8 cellular contexts compared by ENCODE assay signal in the genomic region with DNA sequence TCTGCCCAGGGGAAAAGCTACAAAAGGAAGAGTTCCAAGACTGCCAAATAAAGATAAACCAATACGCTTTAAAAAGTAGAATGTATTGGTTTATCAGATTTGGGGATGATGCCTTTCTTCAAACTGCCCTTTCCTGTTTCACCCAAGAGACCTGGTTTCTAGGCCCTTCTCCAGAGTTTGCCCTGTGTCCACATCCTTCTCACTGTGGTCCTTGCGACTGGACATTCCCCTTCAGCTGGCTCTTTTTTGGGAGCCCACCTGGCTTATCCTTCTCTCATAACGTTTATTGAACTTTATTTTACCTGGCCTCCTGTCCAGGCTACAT. TPM values are rescaled to one million over a fixed set of nuclear protein-coding genes. Genes with fewer than 3 reads are reported as not detected.
A peak's percentile ranks its signal among the peaks of the same experiment; 100 is the strongest.
DNase-seq lines count a peak whose midpoint lies in the region; ATAC-seq and TF ChIP-seq lines count a peak whose summit lies in the region.

No MANE protein-coding gene starts in this region.

- no peaks in the 10 kb centered on the region for H3K4me1 ChIP-seq in HEK293 (ENCODE audit: control insufficient read depth, insufficient read depth, low read length)

- peak overlapping the region; percentile 75 for H3K4me3 ChIP-seq in HEK293 (ENCODE audit: low read depth, low read length)
- peak overlapping the region; percentile 98 for H3K4me3 ChIP-seq in iPS-11a (ENCODE audit: low read depth, low read length)

- intact Hi-C loops in activated T-helper 1 cell treated with anti-CD3 and anti-CD28 coated beads, Interleukin-12 subunit alpha, Interleukin-12 subunit beta, Interleukin-2, Interleukin-4 antibody, amounts not matched to agents 30 ng/mL and 10 ng/mL and 1 ng/mL, durations not matched to agents 14 hours and 24 hours and 36 hours (cut with micrococcal nuclease): loop anchor here (1.0 to 5.0 kb wide), 8 partner anchors 17 to 1496 kb away; partner anchors contain the start of genes CPT2, MAGOH, NDC1 and ORC1

- no peak for TF ChIP-seq CTCF in HEK293 (tag by site-specific recombination; IDR thresholded peaks at IDR 0.05)

- peaks cover 30% of the 10 kb centered on the region for H3K4me1 Mint-ChIP-seq in activated T-helper 1 cell treated with anti-CD3 and anti-CD28 coated beads, Interleukin-12 subunit alpha, Interleukin-12 subunit beta, Interleukin-2, Interleukin-4 antibody, amounts not matched to agents 30 ng/mL and 10 ng/mL and 1 ng/mL, durations not matched to agents 14 hours and 24 hours and 36 hours (ENCODE audit: low read depth)
- H3K4me1 Mint-ChIP-seq in stimulated activated effector memory CD8-positive, alpha-beta T cell treated with anti-CD3 and anti-CD28 coated beads, Interleukin-12 subunit alpha, Interleukin-12 subunit beta, amount 100 ng/mL, for 72 hours: peaks cover 15% of the 10 kb centered on the region

- ATAC-seq in stimulated activated effector memory CD8-positive, alpha-beta T cell treated with anti-CD3 and anti-CD28 coated beads, Interleukin-12 subunit alpha, Interleukin-12 subunit beta, amount 100 ng/mL, for 72 hours: no peak
- no peak for ATAC-seq in GM21717 (IDR thresholded peaks at IDR 0.05; ENCODE audit: unreplicated experiment)
- ATAC-seq in HG02852 (IDR thresholded peaks at IDR 0.05; ENCODE audit: unreplicated experiment): no peak

- H3K27ac Mint-ChIP-seq in activated T-helper 1 cell treated with anti-CD3 and anti-CD28 coated beads, Interleukin-12 subunit alpha, Interleukin-12 subunit beta, Interleukin-2, Interleukin-4 antibody, amounts not matched to agents 30 ng/mL and 10 ng/mL and 1 ng/mL, durations not matched to agents 14 hours and 24 hours and 36 hours: peak overlapping the region; percentile 97
- H3K27ac Mint-ChIP-seq in stimulated activated effector memory CD8-positive, alpha-beta T cell treated with anti-CD3 and anti-CD28 coated beads, Interleukin-12 subunit alpha, Interleukin-12 subunit beta, amount 100 ng/mL, for 72 hours: peak overlapping the region; percentile 97

- POLR2A ChIA-PET in HEK293 (lab: Yijun Ruan, JAX): interaction anchor here (0.6 kb wide), 1 partner anchor 1149 kb away, joined by 4 read pairs; no protein-coding TSS in a partner anchor

- no peaks in the 10 kb centered on the region for H3K9me3 ChIP-seq in HEK293 (ENCODE audit: control insufficient read depth, insufficient read depth, low read depth, low read length)

- H3K27ac ChIP-seq in HEK293 (ENCODE audit: extremely low read depth, low read depth, low read length): peak overlapping the region; percentile 74

- H3K4me3 Mint-ChIP-seq in activated T-helper 1 cell treated with anti-CD3 and anti-CD28 coated beads, Interleukin-12 subunit alpha, Interleukin-12 subunit beta, Interleukin-2, Interleukin-4 antibody, amounts not matched to agents 30 ng/mL and 10 ng/mL and 1 ng/mL, durations not matched to agents 14 hours and 24 hours and 36 hours: peak overlapping the region; percentile 90
- peak overlapping the region; percentile 85 for H3K4me3 Mint-ChIP-seq in stimulated activated effector memory CD8-positive, alpha-beta T cell treated with anti-CD3 and anti-CD28 coated beads, Interleukin-12 subunit alpha, Interleukin-12 subunit beta, amount 100 ng/mL, for 72 hours

- CTCF ChIA-PET in HEK293 (lab: Yijun Ruan, JAX): no interaction called here

- no peaks in the 10 kb centered on the region for H3K9me3 Mint-ChIP-seq in activated T-helper 1 cell treated with anti-CD3 and anti-CD28 coated beads, Interleukin-12 subunit alpha, Interleukin-12 subunit beta, Interleukin-2, Interleukin-4 antibody, amounts not matched to agents 30 ng/mL and 10 ng/mL and 1 ng/mL, durations not matched to agents 14 hours and 24 hours and 36 hours
- H3K9me3 Mint-ChIP-seq in stimulated activated effector memory CD8-positive, alpha-beta T cell treated with anti-CD3 and anti-CD28 coated beads, Interleukin-12 subunit alpha, Interleukin-12 subunit beta, amount 100 ng/mL, for 72 hours: no peaks in the 10 kb centered on the region

- peaks cover 5% of the 10 kb centered on the region for H3K36me3 Mint-ChIP-seq in activated T-helper 1 cell treated with anti-CD3 and anti-CD28 coated beads, Interleukin-12 subunit alpha, Interleukin-12 subunit beta, Interleukin-2, Interleukin-4 antibody, amounts not matched to agents 30 ng/mL and 10 ng/mL and 1 ng/mL, durations not matched to agents 14 hours and 24 hours and 36 hours (ENCODE audit: low read depth)
- H3K36me3 Mint-ChIP-seq in stimulated activated effector memory CD8-positive, alpha-beta T cell treated with anti-CD3 and anti-CD28 coated beads, Interleukin-12 subunit alpha, Interleukin-12 subunit beta, amount 100 ng/mL, for 72 hours: peaks cover 21% of the 10 kb centered on the region

- H3K36me3 ChIP-seq in HEK293 (ENCODE audit: control insufficient read depth in 2 of 2, insufficient read depth in 1 of 2, low read length in 2 of 2): peaks cover 0 to 33% of the 10 kb centered on the region in 2 experiments; a peak in 1 of 3 replicates

- peaks cover 2% of the 10 kb centered on the region for H3K27me3 Mint-ChIP-seq in activated T-helper 1 cell treated with anti-CD3 and anti-CD28 coated beads, Interleukin-12 subunit alpha, Interleukin-12 subunit beta, Interleukin-2, Interleukin-4 antibody, amounts not matched to agents 30 ng/mL and 10 ng/mL and 1 ng/mL, durations not matched to agents 14 hours and 24 hours and 36 hours (ENCODE audit: insufficient read depth)

- no peak for DNase-seq in activated T-helper 1 cell treated with anti-CD3 and anti-CD28 coated beads, Interleukin-12 subunit alpha, Interleukin-12 subunit beta, Interleukin-2, Interleukin-4 antibody, amounts not matched to agents 30 ng/mL and 10 ng/mL and 1 ng/mL, durations not matched to agents 14 hours and 24 hours and 36 hours (ENCODE audit: low spot score)
- no peak for DNase-seq in stimulated activated effector memory CD8-positive, alpha-beta T cell treated with anti-CD3 and anti-CD28 coated beads, Interleukin-12 subunit alpha, Interleukin-12 subunit beta, amount 100 ng/mL, for 72 hours (ENCODE audit: low spot score in 2 of 2)
- DNase-seq in NCI-H2171 (lab: John Stamatoyannopoulos, UW) (no peak), LoVo (ENCODE audit: low spot score) (no peak)

TF ChIP-seq in HEK293, 187 proteins besides CTCF, POLR2A, EP300 and RAD21:
- TF ChIP-seq ZNF48 (tag by site-specific recombination; IDR thresholded peaks at IDR 0.05) (no peak), ZNF184 (tag by site-specific recombination; IDR thresholded peaks at IDR 0.05) (0 out of 2 replicates have a peak, but pooled peaks have one; percentile 3)
- TF ChIP-seq, protein P1, sequence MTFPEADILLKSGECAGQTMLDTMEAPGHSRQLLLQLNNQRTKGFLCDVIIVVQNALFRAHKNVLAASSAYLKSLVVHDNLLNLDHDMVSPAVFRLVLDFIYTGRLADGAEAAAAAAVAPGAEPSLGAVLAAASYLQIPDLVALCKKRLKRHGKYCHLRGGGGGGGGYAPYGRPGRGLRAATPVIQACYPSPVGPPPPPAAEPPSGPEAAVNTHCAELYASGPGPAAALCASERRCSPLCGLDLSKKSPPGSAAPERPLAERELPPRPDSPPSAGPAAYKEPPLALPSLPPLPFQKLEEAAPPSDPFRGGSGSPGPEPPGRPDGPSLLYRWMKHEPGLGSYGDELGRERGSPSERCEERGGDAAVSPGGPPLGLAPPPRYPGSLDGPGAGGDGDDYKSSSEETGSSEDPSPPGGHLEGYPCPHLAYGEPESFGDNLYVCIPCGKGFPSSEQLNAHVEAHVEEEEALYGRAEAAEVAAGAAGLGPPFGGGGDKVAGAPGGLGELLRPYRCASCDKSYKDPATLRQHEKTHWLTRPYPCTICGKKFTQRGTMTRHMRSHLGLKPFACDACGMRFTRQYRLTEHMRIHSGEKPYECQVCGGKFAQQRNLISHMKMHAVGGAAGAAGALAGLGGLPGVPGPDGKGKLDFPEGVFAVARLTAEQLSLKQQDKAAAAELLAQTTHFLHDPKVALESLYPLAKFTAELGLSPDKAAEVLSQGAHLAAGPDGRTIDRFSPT (tag by site-specific recombination; IDR thresholded peaks at IDR 0.05): no peak

RNA-seq across cellular contexts. Expression of gene CZIB, which starts 0.5 kb away (rescaled TPM):
- 43.6 and 45.2 TPM in 2 replicates for total RNA-seq in activated T-helper 1 cell treated with anti-CD3 and anti-CD28 coated beads, Interleukin-12 subunit alpha, Interleukin-12 subunit beta, Interleukin-2, Interleukin-4 antibody, amounts not matched to agents 30 ng/mL and 10 ng/mL and 1 ng/mL, durations not matched to agents 14 hours and 24 hours and 36 hours

RNA-seq across cellular contexts. Expression of gene MAGOH, which starts 17.4 kb away (rescaled TPM):
- total RNA-seq in activated T-helper 1 cell treated with anti-CD3 and anti-CD28 coated beads, Interleukin-12 subunit alpha, Interleukin-12 subunit beta, Interleukin-2, Interleukin-4 antibody, amounts not matched to agents 30 ng/mL and 10 ng/mL and 1 ng/mL, durations not matched to agents 14 hours and 24 hours and 36 hours: 104 TPM in 2 replicates

RNA-seq across cellular contexts. Expression of gene CPT2, which starts 24.3 kb away (rescaled TPM):
- total RNA-seq in activated T-helper 1 cell treated with anti-CD3 and anti-CD28 coated beads, Interleukin-12 subunit alpha, Interleukin-12 subunit beta, Interleukin-2, Interleukin-4 antibody, amounts not matched to agents 30 ng/mL and 10 ng/mL and 1 ng/mL, durations not matched to agents 14 hours and 24 hours and 36 hours: 18.5 and 19.4 TPM in 2 replicates
